ENCODE assay signal across 1 cellular context in genomic region chr22:38788016-38788415, GRCh38.
A peak's percentile ranks its signal among the peaks of the same experiment; 100 is the strongest.
TF ChIP-seq lines count a peak whose summit lies in the region.

No MANE protein-coding gene starts in this region.

TF ChIP-seq in K562, 482 proteins besides CTCF, POLR2A, EP300 and RAD21:
- peak in 1 of 2 experiments; percentile 21 for TF ChIP-seq E2F6 (IDR thresholded peaks at IDR 0.05; ENCODE audit: borderline replicate concordance in 1 of 2, extremely low read depth in 1 of 2, insufficient read depth in 1 of 2, insufficient read length in 1 of 2, low read depth in 1 of 2, low read length in 1 of 2, poor library complexity in 1 of 2, severe bottlenecking in 1 of 2)
- no peak for TF ChIP-seq ZNF584 (CRISPR knock-in tag; IDR thresholded peaks at IDR 0.05; ENCODE audit: low read depth)
- no peak for TF ChIP-seq TARDBP (IDR thresholded peaks at IDR 0.05)
- TF ChIP-seq LEF1 (IDR thresholded peaks at IDR 0.05), result no peak
- TF ChIP-seq ZFX (CRISPR knock-in tag; IDR thresholded peaks at IDR 0.05), result peak; percentile 31; the same call in 1 of the 2 replicates
- TF ChIP-seq ZNF165 (CRISPR knock-in tag; IDR thresholded peaks at IDR 0.05; ENCODE audit: borderline replicate concordance), result no peak
- TF ChIP-seq MBD2 (IDR thresholded peaks at IDR 0.05; ENCODE audit: borderline replicate concordance, low read depth), result no peak
